Comparison of ENCODE assay signal across 8 cellular contexts in genomic region chr11:8219257-8220021, GRCh38. TPM values are rescaled to one million over a fixed set of nuclear protein-coding genes. Genes with fewer than 3 reads are reported as not detected.
DNase-seq lines count a peak whose midpoint lies in the region; TF ChIP-seq lines count a peak whose summit lies in the region.

No MANE protein-coding gene starts in this region.

- H3K27me3 ChIP-seq in colonic mucosa, result no peaks in the 10 kb centered on the region

- CTCF ChIA-PET in activated naive CD4-positive, alpha-beta T cell treated with anti-CD3 and anti-CD28 coated beads for 36 hours (lab: Charles Lee), result interaction anchor here (1.3 to 1.5 kb wide), 5 partner anchors 22 to 105 kb away, joined by 3 to 7 read pairs (median 4); partner anchors contain the start of gene LMO1

- no peaks in the 10 kb centered on the region for H3K4me1 Mint-ChIP-seq in activated naive CD4-positive, alpha-beta T cell treated with anti-CD3 and anti-CD28 coated beads for 36 hours (ENCODE audit: low read depth)
- peaks cover 5% of the 10 kb centered on the region for H3K4me1 Mint-ChIP-seq in mesothelial cell of epicardium

- H3K9ac ChIP-seq in colonic mucosa (ENCODE audit: low read depth in 2 of 2, low read length in 2 of 2), result no peak overlapping the region

- no peaks in the 10 kb centered on the region for H3K36me3 ChIP-seq in colonic mucosa

- no peaks in the 10 kb centered on the region for H3K36me3 Mint-ChIP-seq in activated naive CD4-positive, alpha-beta T cell treated with anti-CD3 and anti-CD28 coated beads for 36 hours (ENCODE audit: low read depth)
- no peaks in the 10 kb centered on the region for H3K36me3 Mint-ChIP-seq in mesothelial cell of epicardium

- no peak overlapping the region for H3K27ac Mint-ChIP-seq in activated naive CD4-positive, alpha-beta T cell treated with anti-CD3 and anti-CD28 coated beads for 36 hours
- H3K27ac Mint-ChIP-seq in mesothelial cell of epicardium, result no peak overlapping the region

- H3K4me3 Mint-ChIP-seq in activated naive CD4-positive, alpha-beta T cell treated with anti-CD3 and anti-CD28 coated beads for 36 hours, result no peak overlapping the region
- no peak overlapping the region for H3K4me3 Mint-ChIP-seq in mesothelial cell of epicardium

- H3K4me3 ChIP-seq in HFF-Myc (replicated peaks; ENCODE audit: low read depth, low read length) (no peak overlapping the region), colonic mucosa (no peak overlapping the region)

- H3K27ac ChIP-seq in colonic mucosa, result no peak overlapping the region

- DNase-seq in activated naive CD4-positive, alpha-beta T cell treated with anti-CD3 and anti-CD28 coated beads for 36 hours, result peak; percentile 49
- no peak for DNase-seq in activated naive CD4-positive, alpha-beta T cell (lab: John Stamatoyannopoulos, UW)
- DNase-seq in HFF-Myc (ENCODE audit: extremely low read depth, low read depth) (peak; percentile 20), NCI-H748 (lab: John Stamatoyannopoulos, UW; ENCODE audit: unreplicated experiment) (peak; percentile 55), colonic mucosa (peak; percentile 58), mesothelial cell of epicardium (ENCODE audit: low spot score in 2 of 2, unreplicated experiment in 2 of 2) (no peak), epidermal melanocyte (ENCODE audit: insufficient read length, low spot score) (no peak), NCI-H128 (lab: John Stamatoyannopoulos, UW; ENCODE audit: unreplicated experiment) (no peak)

- H3K9me3 ChIP-seq in colonic mucosa, result no peaks in the 10 kb centered on the region

- intact Hi-C loops in activated naive CD4-positive, alpha-beta T cell treated with anti-CD3 and anti-CD28 coated beads for 36 hours (cut with micrococcal nuclease), result no loop called here
- intact Hi-C loops in colonic mucosa (cut with DNase I), result no loop called here

- no peaks in the 10 kb centered on the region for H3K9me3 Mint-ChIP-seq in activated naive CD4-positive, alpha-beta T cell treated with anti-CD3 and anti-CD28 coated beads for 36 hours
- H3K9me3 Mint-ChIP-seq in mesothelial cell of epicardium, result no peaks in the 10 kb centered on the region

- TF ChIP-seq CTCF in HFF-Myc (IDR thresholded peaks at IDR 0.05; ENCODE audit: low read depth, low read length, missing control alignments), result peak; percentile 83
- TF ChIP-seq CTCF in colonic mucosa (IDR thresholded peaks at IDR 0.05), result peak; percentile 50
- peak; percentile 23 for TF ChIP-seq CTCF in mesothelial cell of epicardium (IDR thresholded peaks at IDR 0.05; ENCODE audit: unreplicated experiment)

- H3K4me1 ChIP-seq in colonic mucosa, result peaks cover 3% of the 10 kb centered on the region

- H3K27me3 Mint-ChIP-seq in activated naive CD4-positive, alpha-beta T cell treated with anti-CD3 and anti-CD28 coated beads for 36 hours (ENCODE audit: low read depth), result peaks cover 2% of the 10 kb centered on the region
- H3K27me3 Mint-ChIP-seq in mesothelial cell of epicardium (ENCODE audit: low read depth), result no peaks in the 10 kb centered on the region

RNA-seq across cellular contexts. Expression of gene LMO1, which starts 44.2 kb away (rescaled TPM):
- not detected for total RNA-seq in activated naive CD4-positive, alpha-beta T cell treated with anti-CD3 and anti-CD28 coated beads for 36 hours
- total RNA-seq in colonic mucosa, result not detected
- total RNA-seq in mesothelial cell of epicardium, result 2.5 to 4.1 TPM (median 3.2 TPM) in 3 replicates

RNA-seq across cellular contexts. Expression of gene RIC3, which starts 50.6 kb away (rescaled TPM):
- total RNA-seq in activated naive CD4-positive, alpha-beta T cell treated with anti-CD3 and anti-CD28 coated beads for 36 hours, result 1 to 10 TPM; 6.3 to 6.8 TPM
- 1 to 10 TPM in 1 of 2 donors, under 1 TPM in 1; 0.79 to 2.0 TPM for total RNA-seq in colonic mucosa
- 1.9 to 2.4 TPM (median 2.1 TPM) in 3 replicates for total RNA-seq in mesothelial cell of epicardium

Comparison
In these comparisons a context has a peak if more than half of its experiments do, and no peak if none do; other contexts are left out.
1. DNase-seq: peak in activated naive CD4-positive, alpha-beta T cell treated with anti-CD3 and anti-CD28 coated beads for 36 hours (single experiment), HFF-Myc (single experiment), NCI-H748 (single experiment) and colonic mucosa (single experiment); none in activated naive CD4-positive, alpha-beta T cell (0 of 4), mesothelial cell of epicardium (0 of 2), epidermal melanocyte (single experiment) and NCI-H128 (single experiment).
2. CTCF ChIP-seq: peak in every context shown above with its lines; median percentile 83 in HFF-Myc; 50 in colonic mucosa; 23 in mesothelial cell of epicardium.